Comparison of ENCODE assay signal across 1 cellular context in the genomic region with DNA sequence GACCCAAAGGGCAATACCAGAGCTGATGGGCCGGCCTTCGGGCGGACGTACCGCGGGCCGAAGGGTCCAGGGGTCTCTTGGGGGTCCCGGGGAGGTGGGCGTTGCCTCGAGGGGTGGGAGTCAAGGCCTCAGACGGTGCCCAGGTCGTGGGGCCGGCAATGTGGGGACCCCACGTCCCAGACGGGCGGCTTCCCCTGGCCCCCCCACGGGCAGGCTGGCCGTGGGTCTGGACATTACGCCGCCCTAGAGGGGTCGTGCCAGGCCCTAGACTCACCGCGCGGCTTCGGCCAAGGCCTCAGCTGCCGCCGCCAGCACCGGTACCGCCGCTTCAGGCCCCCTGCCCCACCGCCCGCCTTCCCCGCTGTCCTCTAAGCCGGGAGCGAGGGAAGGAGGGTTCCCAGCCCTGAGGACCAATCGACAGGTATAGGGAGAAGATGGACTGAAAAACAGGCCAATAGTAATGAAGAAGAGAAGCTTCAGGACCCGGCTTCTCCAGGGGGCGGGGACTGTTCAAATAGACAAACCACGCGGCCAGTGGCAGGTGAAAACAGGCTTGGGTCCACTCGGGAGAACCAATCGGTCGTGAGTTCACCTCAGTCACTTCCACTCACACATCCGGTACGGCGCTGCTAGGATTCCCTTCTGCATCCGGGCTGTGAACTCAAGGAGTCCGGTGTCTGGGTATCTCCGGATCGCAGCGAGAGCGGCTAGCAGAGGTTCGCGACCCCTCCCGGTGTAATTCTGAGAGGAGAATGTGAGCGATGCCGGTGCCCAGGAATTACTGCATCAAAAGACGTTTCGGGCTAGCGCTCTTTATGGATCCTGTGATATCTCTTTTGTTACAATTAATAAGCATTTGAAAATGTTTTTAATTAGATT.
A peak's percentile ranks its signal among the peaks of the same experiment; 100 is the strongest.
TF ChIP-seq lines count a peak whose summit lies in the region.

A gene (minus strand): TSS at position 381 of the 879 bp plus-strand sequence. CDS start 3,142 bp downstream, outside the sequence.

TF ChIP-seq in HepG2, 621 proteins besides CTCF, POLR2A, EP300 and RAD21 (continued from another document and continues in another):
- TF ChIP-seq, protein P1, sequence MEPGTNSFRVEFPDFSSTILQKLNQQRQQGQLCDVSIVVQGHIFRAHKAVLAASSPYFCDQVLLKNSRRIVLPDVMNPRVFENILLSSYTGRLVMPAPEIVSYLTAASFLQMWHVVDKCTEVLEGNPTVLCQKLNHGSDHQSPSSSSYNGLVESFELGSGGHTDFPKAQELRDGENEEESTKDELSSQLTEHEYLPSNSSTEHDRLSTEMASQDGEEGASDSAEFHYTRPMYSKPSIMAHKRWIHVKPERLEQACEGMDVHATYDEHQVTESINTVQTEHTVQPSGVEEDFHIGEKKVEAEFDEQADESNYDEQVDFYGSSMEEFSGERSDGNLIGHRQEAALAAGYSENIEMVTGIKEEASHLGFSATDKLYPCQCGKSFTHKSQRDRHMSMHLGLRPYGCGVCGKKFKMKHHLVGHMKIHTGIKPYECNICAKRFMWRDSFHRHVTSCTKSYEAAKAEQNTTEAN (CRISPR knock-in tag; conservative IDR thresholded peaks at IDR 0.05), result 0 out of 2 replicates have a peak, but pooled peaks have one; percentile 30
- TF ChIP-seq NFE2L1 (CRISPR knock-in tag; IDR thresholded peaks at IDR 0.05; ENCODE audit: borderline replicate concordance) (no peak), TP53 (CRISPR knock-in tag; conservative IDR thresholded peaks at IDR 0.05) (no peak), ZNF614 (CRISPR knock-in tag; IDR thresholded peaks at IDR 0.05; ENCODE audit: borderline replicate concordance) (peak; percentile 77; the same call in 1 of the 2 replicates), ZNF598 (CRISPR knock-in tag; IDR thresholded peaks at IDR 0.05; ENCODE audit: borderline replicate concordance) (no peak), DR1 (CRISPR knock-in tag; IDR thresholded peaks at IDR 0.05) (0 out of 2 replicates have a peak, but pooled peaks have one; percentile 26), NR2F1 (CRISPR knock-in tag; IDR thresholded peaks at IDR 0.05) (no peak), ZNF484 (CRISPR knock-in tag; IDR thresholded peaks at IDR 0.05; ENCODE audit: borderline replicate concordance, low read depth) (no peak), ZBTB3 (CRISPR knock-in tag; IDR thresholded peaks at IDR 0.05; ENCODE audit: borderline replicate concordance, low read depth) (no peak), ZNF577 (CRISPR knock-in tag; IDR thresholded peaks at IDR 0.05; ENCODE audit: borderline replicate concordance, low read depth) (no peak), FOSL2 (CRISPR knock-in tag; IDR thresholded peaks at IDR 0.05) (peak; percentile 54; the same call in 1 of the 2 replicates), RBFOX2 (IDR thresholded peaks at IDR 0.05; ENCODE audit: low read depth, low read length) (peak; percentile 87), ZNF431 (CRISPR knock-in tag; IDR thresholded peaks at IDR 0.05; ENCODE audit: borderline replicate concordance, low read depth) (no peak), MAFG (CRISPR knock-in tag; IDR thresholded peaks at IDR 0.05) (peak; percentile 18; the same call in 1 of the 2 replicates)
- TF ChIP-seq, protein P2, sequence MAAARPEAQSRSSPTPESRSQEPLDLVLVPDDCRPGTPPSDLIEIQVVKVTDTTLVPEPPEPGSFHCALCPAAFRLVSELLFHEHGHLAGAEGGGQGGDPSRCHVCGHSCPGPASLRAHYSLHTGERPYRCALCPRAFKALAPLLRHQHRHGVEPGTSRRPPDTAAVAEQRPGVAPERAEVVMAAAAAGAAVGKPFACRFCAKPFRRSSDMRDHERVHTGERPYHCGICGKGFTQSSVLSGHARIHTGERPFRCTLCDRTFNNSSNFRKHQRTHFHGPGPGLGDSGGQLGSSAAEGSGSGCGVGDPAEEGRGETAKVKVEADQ (CRISPR knock-in tag; IDR thresholded peaks at IDR 0.05; ENCODE audit: borderline replicate concordance), result peak; percentile 93
- TF ChIP-seq, protein P3, sequence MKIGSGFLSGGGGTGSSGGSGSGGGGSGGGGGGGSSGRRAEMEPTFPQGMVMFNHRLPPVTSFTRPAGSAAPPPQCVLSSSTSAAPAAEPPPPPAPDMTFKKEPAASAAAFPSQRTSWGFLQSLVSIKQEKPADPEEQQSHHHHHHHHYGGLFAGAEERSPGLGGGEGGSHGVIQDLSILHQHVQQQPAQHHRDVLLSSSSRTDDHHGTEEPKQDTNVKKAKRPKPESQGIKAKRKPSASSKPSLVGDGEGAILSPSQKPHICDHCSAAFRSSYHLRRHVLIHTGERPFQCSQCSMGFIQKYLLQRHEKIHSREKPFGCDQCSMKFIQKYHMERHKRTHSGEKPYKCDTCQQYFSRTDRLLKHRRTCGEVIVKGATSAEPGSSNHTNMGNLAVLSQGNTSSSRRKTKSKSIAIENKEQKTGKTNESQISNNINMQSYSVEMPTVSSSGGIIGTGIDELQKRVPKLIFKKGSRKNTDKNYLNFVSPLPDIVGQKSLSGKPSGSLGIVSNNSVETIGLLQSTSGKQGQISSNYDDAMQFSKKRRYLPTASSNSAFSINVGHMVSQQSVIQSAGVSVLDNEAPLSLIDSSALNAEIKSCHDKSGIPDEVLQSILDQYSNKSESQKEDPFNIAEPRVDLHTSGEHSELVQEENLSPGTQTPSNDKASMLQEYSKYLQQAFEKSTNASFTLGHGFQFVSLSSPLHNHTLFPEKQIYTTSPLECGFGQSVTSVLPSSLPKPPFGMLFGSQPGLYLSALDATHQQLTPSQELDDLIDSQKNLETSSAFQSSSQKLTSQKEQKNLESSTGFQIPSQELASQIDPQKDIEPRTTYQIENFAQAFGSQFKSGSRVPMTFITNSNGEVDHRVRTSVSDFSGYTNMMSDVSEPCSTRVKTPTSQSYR (CRISPR knock-in tag; IDR thresholded peaks at IDR 0.05; ENCODE audit: borderline replicate concordance), result peak; percentile 38; the same call in 1 of the 2 replicates
- TF ChIP-seq, protein P4, sequence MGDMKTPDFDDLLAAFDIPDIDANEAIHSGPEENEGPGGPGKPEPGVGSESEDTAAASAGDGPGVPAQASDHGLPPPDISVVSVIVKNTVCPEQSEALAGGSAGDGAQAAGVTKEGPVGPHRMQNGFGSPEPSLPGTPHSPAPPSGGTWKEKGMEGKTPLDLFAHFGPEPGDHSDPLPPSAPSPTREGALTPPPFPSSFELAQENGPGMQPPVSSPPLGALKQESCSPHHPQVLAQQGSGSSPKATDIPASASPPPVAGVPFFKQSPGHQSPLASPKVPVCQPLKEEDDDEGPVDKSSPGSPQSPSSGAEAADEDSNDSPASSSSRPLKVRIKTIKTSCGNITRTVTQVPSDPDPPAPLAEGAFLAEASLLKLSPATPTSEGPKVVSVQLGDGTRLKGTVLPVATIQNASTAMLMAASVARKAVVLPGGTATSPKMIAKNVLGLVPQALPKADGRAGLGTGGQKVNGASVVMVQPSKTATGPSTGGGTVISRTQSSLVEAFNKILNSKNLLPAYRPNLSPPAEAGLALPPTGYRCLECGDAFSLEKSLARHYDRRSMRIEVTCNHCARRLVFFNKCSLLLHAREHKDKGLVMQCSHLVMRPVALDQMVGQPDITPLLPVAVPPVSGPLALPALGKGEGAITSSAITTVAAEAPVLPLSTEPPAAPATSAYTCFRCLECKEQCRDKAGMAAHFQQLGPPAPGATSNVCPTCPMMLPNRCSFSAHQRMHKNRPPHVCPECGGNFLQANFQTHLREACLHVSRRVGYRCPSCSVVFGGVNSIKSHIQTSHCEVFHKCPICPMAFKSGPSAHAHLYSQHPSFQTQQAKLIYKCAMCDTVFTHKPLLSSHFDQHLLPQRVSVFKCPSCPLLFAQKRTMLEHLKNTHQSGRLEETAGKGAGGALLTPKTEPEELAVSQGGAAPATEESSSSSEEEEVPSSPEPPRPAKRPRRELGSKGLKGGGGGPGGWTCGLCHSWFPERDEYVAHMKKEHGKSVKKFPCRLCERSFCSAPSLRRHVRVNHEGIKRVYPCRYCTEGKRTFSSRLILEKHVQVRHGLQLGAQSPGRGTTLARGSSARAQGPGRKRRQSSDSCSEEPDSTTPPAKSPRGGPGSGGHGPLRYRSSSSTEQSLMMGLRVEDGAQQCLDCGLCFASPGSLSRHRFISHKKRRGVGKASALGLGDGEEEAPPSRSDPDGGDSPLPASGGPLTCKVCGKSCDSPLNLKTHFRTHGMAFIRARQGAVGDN (CRISPR knock-in tag; IDR thresholded peaks at IDR 0.05), result peak; percentile 65
- TF ChIP-seq, protein P5, sequence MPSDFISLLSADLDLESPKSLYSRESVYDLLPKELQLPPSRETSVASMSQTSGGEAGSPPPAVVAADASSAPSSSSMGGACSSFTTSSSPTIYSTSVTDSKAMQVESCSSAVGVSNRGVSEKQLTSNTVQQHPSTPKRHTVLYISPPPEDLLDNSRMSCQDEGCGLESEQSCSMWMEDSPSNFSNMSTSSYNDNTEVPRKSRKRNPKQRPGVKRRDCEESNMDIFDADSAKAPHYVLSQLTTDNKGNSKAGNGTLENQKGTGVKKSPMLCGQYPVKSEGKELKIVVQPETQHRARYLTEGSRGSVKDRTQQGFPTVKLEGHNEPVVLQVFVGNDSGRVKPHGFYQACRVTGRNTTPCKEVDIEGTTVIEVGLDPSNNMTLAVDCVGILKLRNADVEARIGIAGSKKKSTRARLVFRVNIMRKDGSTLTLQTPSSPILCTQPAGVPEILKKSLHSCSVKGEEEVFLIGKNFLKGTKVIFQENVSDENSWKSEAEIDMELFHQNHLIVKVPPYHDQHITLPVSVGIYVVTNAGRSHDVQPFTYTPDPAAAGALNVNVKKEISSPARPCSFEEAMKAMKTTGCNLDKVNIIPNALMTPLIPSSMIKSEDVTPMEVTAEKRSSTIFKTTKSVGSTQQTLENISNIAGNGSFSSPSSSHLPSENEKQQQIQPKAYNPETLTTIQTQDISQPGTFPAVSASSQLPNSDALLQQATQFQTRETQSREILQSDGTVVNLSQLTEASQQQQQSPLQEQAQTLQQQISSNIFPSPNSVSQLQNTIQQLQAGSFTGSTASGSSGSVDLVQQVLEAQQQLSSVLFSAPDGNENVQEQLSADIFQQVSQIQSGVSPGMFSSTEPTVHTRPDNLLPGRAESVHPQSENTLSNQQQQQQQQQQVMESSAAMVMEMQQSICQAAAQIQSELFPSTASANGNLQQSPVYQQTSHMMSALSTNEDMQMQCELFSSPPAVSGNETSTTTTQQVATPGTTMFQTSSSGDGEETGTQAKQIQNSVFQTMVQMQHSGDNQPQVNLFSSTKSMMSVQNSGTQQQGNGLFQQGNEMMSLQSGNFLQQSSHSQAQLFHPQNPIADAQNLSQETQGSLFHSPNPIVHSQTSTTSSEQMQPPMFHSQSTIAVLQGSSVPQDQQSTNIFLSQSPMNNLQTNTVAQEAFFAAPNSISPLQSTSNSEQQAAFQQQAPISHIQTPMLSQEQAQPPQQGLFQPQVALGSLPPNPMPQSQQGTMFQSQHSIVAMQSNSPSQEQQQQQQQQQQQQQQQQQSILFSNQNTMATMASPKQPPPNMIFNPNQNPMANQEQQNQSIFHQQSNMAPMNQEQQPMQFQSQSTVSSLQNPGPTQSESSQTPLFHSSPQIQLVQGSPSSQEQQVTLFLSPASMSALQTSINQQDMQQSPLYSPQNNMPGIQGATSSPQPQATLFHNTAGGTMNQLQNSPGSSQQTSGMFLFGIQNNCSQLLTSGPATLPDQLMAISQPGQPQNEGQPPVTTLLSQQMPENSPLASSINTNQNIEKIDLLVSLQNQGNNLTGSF (CRISPR knock-in tag; IDR thresholded peaks at IDR 0.05), result no peak
- TF ChIP-seq, protein P6, sequence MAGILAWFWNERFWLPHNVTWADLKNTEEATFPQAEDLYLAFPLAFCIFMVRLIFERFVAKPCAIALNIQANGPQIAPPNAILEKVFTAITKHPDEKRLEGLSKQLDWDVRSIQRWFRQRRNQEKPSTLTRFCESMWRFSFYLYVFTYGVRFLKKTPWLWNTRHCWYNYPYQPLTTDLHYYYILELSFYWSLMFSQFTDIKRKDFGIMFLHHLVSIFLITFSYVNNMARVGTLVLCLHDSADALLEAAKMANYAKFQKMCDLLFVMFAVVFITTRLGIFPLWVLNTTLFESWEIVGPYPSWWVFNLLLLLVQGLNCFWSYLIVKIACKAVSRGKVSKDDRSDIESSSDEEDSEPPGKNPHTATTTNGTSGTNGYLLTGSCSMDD (CRISPR knock-in tag; IDR thresholded peaks at IDR 0.05), result no peak
- TF ChIP-seq, protein P7, sequence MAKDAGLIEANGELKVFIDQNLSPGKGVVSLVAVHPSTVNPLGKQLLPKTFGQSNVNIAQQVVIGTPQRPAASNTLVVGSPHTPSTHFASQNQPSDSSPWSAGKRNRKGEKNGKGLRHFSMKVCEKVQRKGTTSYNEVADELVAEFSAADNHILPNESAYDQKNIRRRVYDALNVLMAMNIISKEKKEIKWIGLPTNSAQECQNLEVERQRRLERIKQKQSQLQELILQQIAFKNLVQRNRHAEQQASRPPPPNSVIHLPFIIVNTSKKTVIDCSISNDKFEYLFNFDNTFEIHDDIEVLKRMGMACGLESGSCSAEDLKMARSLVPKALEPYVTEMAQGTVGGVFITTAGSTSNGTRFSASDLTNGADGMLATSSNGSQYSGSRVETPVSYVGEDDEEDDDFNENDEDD (CRISPR knock-in tag; IDR thresholded peaks at IDR 0.05; ENCODE audit: borderline replicate concordance), result 0 out of 2 replicates have a peak, but pooled peaks have one; percentile 35
